3 cellular contexts compared by ENCODE assay signal in genomic region chr6:48553449-48553848, GRCh38.
"Had no signal": no experiment of that assay in that cellular context is flagged by ENCODE, and none has a peak within 500 bp of the region (broad histone marks: within the 10 kb centered on the region; RNA-seq: fewer than 3 reads in every experiment).

No MANE protein-coding gene starts in this region.

- H3K4me3 ChIP-seq: GM12878 had no signal

- DNase-seq: GDM1, GF-D8 had no signal

- ATAC-seq: GM12878 had no signal
